ENCODE assay signal across 8 cellular contexts in genomic region chr18:26405190-26405781, GRCh38.
DNase-seq lines count a peak whose midpoint lies in the region; ATAC-seq and TF ChIP-seq lines count a peak whose summit lies in the region.

No MANE protein-coding gene starts in this region.

- no peak overlapping the region for H3K9ac ChIP-seq in OCI-LY3 (ENCODE audit: low read length)

- TF ChIP-seq CTCF in DOHH2 (IDR thresholded peaks at IDR 0.05; ENCODE audit: low read depth, low read length, poor library complexity, severe bottlenecking), result peak; percentile 48
- peak; percentile 79 for TF ChIP-seq CTCF in OCI-LY3 (IDR thresholded peaks at IDR 0.05; ENCODE audit: low read depth, low read length)
- peak; percentile 35 for TF ChIP-seq CTCF in fibroblast of mammary gland (conservative IDR thresholded peaks at IDR 0.05; ENCODE audit: control insufficient read depth, insufficient read depth, low read depth, low read length)

- H3K9me3 ChIP-seq in DOHH2 (ENCODE audit: control insufficient read depth, insufficient read depth, low read length) (no peaks in the 10 kb centered on the region), OCI-LY3 (ENCODE audit: insufficient read depth, low read length) (no peaks in the 10 kb centered on the region)

- H3K79me2 ChIP-seq in DOHH2 (ENCODE audit: control insufficient read depth, low read length), result no peaks in the 10 kb centered on the region
- H3K79me2 ChIP-seq in OCI-LY3 (ENCODE audit: low read length), result no peaks in the 10 kb centered on the region

- peaks cover 7% of the 10 kb centered on the region for H3K4me1 ChIP-seq in DOHH2 (ENCODE audit: control insufficient read depth, low read length)
- peaks cover 19% of the 10 kb centered on the region for H3K4me1 ChIP-seq in OCI-LY3 (ENCODE audit: low read length)

- ATAC-seq in GM19372 (IDR thresholded peaks at IDR 0.05; ENCODE audit: low read depth, unreplicated experiment) (peak; percentile 87), HG03175 (IDR thresholded peaks at IDR 0.05; ENCODE audit: unreplicated experiment) (peak; percentile 81)

- H3F3A ChIP-seq in DOHH2 (ENCODE audit: control insufficient read depth, insufficient read depth), result no peaks in the 10 kb centered on the region

- H3K4me2 ChIP-seq in DOHH2 (ENCODE audit: low read length) (no peak overlapping the region), OCI-LY3 (ENCODE audit: low read length) (no peak overlapping the region)

- H3K36me3 ChIP-seq in DOHH2 (ENCODE audit: control insufficient read depth, low read length) (no peaks in the 10 kb centered on the region), OCI-LY3 (replicated peaks; ENCODE audit: low read depth, low read length) (no peaks in the 10 kb centered on the region)

- H3K9me2 ChIP-seq in DOHH2 (replicated peaks; ENCODE audit: control insufficient read depth, low read length), result no peaks in the 10 kb centered on the region

- H2AFZ ChIP-seq in OCI-LY3 (ENCODE audit: low read depth, low read length), result no peak overlapping the region

- DNase-seq in fibroblast of mammary gland (ENCODE audit: low read depth), result peak; percentile 42
- peak; percentile 38 for DNase-seq in retina
- DNase-seq in T-helper 1 cell, result no peak
- no peak for DNase-seq in effector CD8-positive, alpha-beta T cell (lab: John Stamatoyannopoulos, UW)

- H3K4me3 ChIP-seq in DOHH2 (ENCODE audit: low read length) (no peak overlapping the region), OCI-LY3 (ENCODE audit: low read length) (no peak overlapping the region), fibroblast of mammary gland (ENCODE audit: control insufficient read depth, low read depth, low read length) (no peak overlapping the region)

- H3K27ac ChIP-seq in DOHH2 (ENCODE audit: low read depth, low read length), result no peak overlapping the region
- no peak overlapping the region for H3K27ac ChIP-seq in OCI-LY3 (ENCODE audit: low read length)

- H4K20me1 ChIP-seq in DOHH2 (ENCODE audit: control insufficient read depth, insufficient read depth, low read depth, low read length) (no peaks in the 10 kb centered on the region), OCI-LY3 (ENCODE audit: insufficient read depth, low read length) (no peaks in the 10 kb centered on the region)

- H3K27me3 ChIP-seq in DOHH2 (ENCODE audit: control insufficient read depth, low read length) (no peaks in the 10 kb centered on the region), OCI-LY3 (ENCODE audit: low read depth, low read length) (no peaks in the 10 kb centered on the region)

Comparison
In these comparisons a context has a peak if more than half of its experiments do, and no peak if none do; other contexts are left out.
1. DNase-seq: peak in fibroblast of mammary gland (single experiment) and retina (single experiment); none in T-helper 1 cell (0 of 5) and effector CD8-positive, alpha-beta T cell (single experiment).
2. Peak in every context shown above with its lines, with median percentiles within 50 percentile points of each other: CTCF ChIP-seq.